1 cellular context compared by ENCODE assay signal in the genomic region with DNA sequence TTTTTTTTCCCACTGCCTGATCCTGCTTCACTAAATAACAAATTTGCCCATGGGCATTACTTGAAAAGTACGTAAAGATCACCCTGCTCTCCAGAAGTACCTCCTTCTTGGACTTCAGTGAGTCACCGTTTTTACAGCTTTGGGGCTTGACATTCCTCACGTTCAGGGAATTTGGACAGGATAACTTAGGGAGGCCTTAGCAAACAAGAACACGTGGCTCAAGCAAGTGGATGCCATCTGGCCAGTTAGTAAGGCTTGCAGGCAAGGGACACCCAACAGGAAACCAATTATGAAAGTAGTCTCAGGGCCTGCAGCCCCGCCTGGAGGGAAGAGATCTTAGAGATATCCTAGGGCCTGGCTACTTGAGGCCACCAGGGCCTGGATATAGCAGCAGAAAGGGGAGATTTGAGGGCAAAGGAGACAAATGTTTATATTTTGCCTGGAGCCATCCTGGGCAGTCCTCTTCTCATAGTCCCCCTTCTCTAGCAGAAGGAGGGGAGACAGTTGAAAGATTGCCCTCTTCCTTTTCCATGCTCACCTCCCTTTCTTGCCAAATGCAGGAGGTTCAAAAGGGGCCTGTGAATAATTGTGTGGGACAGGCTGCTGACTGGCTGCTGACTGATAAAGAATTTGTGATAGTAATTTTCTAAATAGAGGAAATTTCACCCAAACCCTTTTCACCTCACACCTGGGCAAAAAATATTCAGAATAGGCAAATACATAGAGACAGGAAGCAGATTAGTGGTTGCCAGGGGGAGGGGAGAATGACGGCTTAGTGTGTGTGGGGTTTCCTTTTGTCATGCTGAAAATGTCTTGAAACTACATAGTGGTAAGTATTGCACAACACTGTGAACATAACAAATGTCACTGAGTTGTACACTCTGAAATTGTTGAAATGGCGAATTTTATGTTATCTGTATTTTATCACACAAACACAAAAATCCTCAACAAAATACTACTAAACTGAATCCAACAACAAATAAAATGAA.
TF ChIP-seq lines count a peak whose summit lies in the region.

No MANE protein-coding gene starts in this region.

TF ChIP-seq in IMR-90, 13 proteins besides CTCF, POLR2A, EP300 and RAD21 (continued from another document):
- TF ChIP-seq, protein P1, sequence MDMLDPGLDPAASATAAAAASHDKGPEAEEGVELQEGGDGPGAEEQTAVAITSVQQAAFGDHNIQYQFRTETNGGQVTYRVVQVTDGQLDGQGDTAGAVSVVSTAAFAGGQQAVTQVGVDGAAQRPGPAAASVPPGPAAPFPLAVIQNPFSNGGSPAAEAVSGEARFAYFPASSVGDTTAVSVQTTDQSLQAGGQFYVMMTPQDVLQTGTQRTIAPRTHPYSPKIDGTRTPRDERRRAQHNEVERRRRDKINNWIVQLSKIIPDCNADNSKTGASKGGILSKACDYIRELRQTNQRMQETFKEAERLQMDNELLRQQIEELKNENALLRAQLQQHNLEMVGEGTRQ (IDR thresholded peaks at IDR 0.05; ENCODE audit: low read depth, low read length) = peak; percentile 67
- TF ChIP-seq CEBPB (IDR thresholded peaks at IDR 0.05; ENCODE audit: low read depth, low read length) = peak; percentile 93
- TF ChIP-seq RCOR1 (IDR thresholded peaks at IDR 0.05; ENCODE audit: insufficient replicate concordance, low read length) = peak; percentile 44
- peak; percentile 76; the same call in 1 of the 2 replicates for TF ChIP-seq MXI1 (IDR thresholded peaks at IDR 0.05; ENCODE audit: borderline replicate concordance, low read depth, low read length)
- peak; percentile 94 for TF ChIP-seq BHLHE40 (IDR thresholded peaks at IDR 0.05; ENCODE audit: low read depth, low read length)
